ENCODE assay signal across 1 cellular context in genomic region chr3:45630325-45630724, GRCh38.
TF ChIP-seq lines count a peak whose summit lies in the region.

No MANE protein-coding gene starts in this region.

TF ChIP-seq in GM23338, 12 proteins besides CTCF, POLR2A, EP300 and RAD21 (continued from another document):
- TF ChIP-seq ZNF462 (CRISPR knock-in tag; IDR thresholded peaks at IDR 0.05) (no peak), NANOG (IDR thresholded peaks at IDR 0.05; ENCODE audit: borderline replicate concordance) (no peak), REST (IDR thresholded peaks at IDR 0.05; ENCODE audit: unreplicated experiment) (no peak), STAT1 (IDR thresholded peaks at IDR 0.05; ENCODE audit: unreplicated experiment) (no peak), ETS1 (IDR thresholded peaks at IDR 0.05) (no peak)
